ENCODE assay signal across 12 cellular contexts in the genomic region with DNA sequence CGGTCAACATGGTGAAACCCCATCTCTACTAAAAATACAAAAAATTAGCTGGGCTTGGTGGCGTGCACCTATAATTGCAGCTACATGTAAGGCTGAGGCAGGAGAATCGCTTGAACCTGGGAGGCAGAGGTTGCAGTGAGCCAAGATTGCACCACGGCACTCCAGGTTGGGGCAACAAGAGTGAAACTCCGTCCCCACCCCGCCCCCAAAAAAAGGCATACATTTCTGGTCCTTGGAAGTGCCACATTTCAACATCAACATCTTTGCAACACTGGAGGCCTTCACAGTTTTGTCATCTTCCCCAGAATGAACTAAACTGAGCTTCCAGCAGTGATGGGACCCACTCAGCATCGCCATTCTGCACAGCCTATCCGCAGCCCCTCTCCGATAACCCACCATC. TPM values are rescaled to one million over a fixed set of nuclear protein-coding genes. Genes with fewer than 3 reads are reported as not detected.
DNase-seq lines count a peak whose midpoint lies in the region; ATAC-seq and TF ChIP-seq lines count a peak whose summit lies in the region.
"Had no signal": no experiment of that assay in that cellular context is flagged by ENCODE, and none has a peak within 500 bp of the region (broad histone marks: within the 10 kb centered on the region; RNA-seq: fewer than 3 reads in every experiment).

No MANE protein-coding gene starts in this region.

- no peaks in the 10 kb centered on the region for H3K9me3 ChIP-seq in adrenal gland (replicated peaks in 1 of 3)
- no peaks in the 10 kb centered on the region for H3K9me3 ChIP-seq in naive thymus-derived CD4-positive, alpha-beta T cell (ENCODE audit: control insufficient read depth in 2 of 3, low read length in 3 of 3)
- H3K9me3 ChIP-seq in transverse colon, result no peaks in the 10 kb centered on the region

- intact Hi-C loops in adrenal gland (cut with DNase I) (no loop called here), transverse colon (cut with DNase I; ENCODE audit: low total_unique reads) (no loop called here)
- intact Hi-C loops in naive thymus-derived CD4-positive, alpha-beta T cell (cut with micrococcal nuclease), result no loop called here

- H3K4me1 ChIP-seq in adrenal gland (replicated peaks in 1 of 2), result peaks cover 81 to 88% of the 10 kb centered on the region in 2 donors
- peaks cover 71 to 82% of the 10 kb centered on the region in 2 donors for H3K4me1 ChIP-seq in naive thymus-derived CD4-positive, alpha-beta T cell (ENCODE audit: control insufficient read depth in 2 of 2, insufficient read depth in 2 of 2, low read length in 2 of 2)
- H3K4me1 ChIP-seq in transverse colon, result peaks cover 68 to 86% (median 73%) of the 10 kb centered on the region in 4 donors

- in situ Hi-C loops in transverse colon (cut with MboI; ENCODE audit: low pct_ligation_motif_present in 1 of 4, low pct_unique_long_range_greater_than_20kb in 1 of 4, low sequenced_read_pairs in 3 of 4), result no loop called here

- H3K4me1 Mint-ChIP-seq in activated T-cell treated with anti-CD3 and anti-CD28 coated beads, Interleukin-2, amount 50 U/mL, for 72 hours (ENCODE audit: low read depth), result peaks cover 86% of the 10 kb centered on the region
- peaks cover 91% of the 10 kb centered on the region for H3K4me1 Mint-ChIP-seq in activated T-cell treated with anti-CD3 and anti-CD28 coated beads, Interleukin-2, amount 50 U/mL, for 4 hours (ENCODE audit: low read depth)
- peaks cover 60 to 89% (median 82%) of the 10 kb centered on the region in 7 donors for H3K4me1 Mint-ChIP-seq in naive thymus-derived CD4-positive, alpha-beta T cell

- H3K27ac Mint-ChIP-seq in activated T-cell treated with anti-CD3 and anti-CD28 coated beads, Interleukin-2, amount 50 U/mL, for 72 hours, result peak overlapping the region; percentile 85
- peak overlapping the region in 8 of 9 donors; percentile 3 to 86 (median 53) for H3K27ac Mint-ChIP-seq in naive thymus-derived CD4-positive, alpha-beta T cell

- H3K36me3 Mint-ChIP-seq in activated T-cell treated with anti-CD3 and anti-CD28 coated beads, Interleukin-2, amount 50 U/mL, for 72 hours (ENCODE audit: insufficient read depth in 2 of 2), result peaks cover 3 to 16% of the 10 kb centered on the region in 2 donors
- peaks cover 5% of the 10 kb centered on the region for H3K36me3 Mint-ChIP-seq in activated T-cell treated with anti-CD3 and anti-CD28 coated beads, Interleukin-2, amount 50 U/mL, for 4 hours (ENCODE audit: insufficient read depth)
- peaks cover 0 to 21% (median 4%) of the 10 kb centered on the region in 5 donors for H3K36me3 Mint-ChIP-seq in naive thymus-derived CD4-positive, alpha-beta T cell

- TF ChIP-seq CTCF in adrenal gland (IDR thresholded peaks at IDR 0.05) (no peak), transverse colon (IDR thresholded peaks at IDR 0.05) (no peak)

- peak overlapping the region in 1 of 2 donors; percentile 1 for H3K4me3 Mint-ChIP-seq in activated T-cell treated with anti-CD3 and anti-CD28 coated beads, Interleukin-2, amount 50 U/mL, for 72 hours
- H3K4me3 Mint-ChIP-seq in activated T-cell treated with anti-CD3 and anti-CD28 coated beads, Interleukin-2, amount 50 U/mL, for 4 hours, result no peak overlapping the region
- peak overlapping the region in 2 of 10 donors; percentile 0 to 5 for H3K4me3 Mint-ChIP-seq in naive thymus-derived CD4-positive, alpha-beta T cell
- H3K4me3 Mint-ChIP-seq: neural progenitor cell had no signal

- H3K27me3 ChIP-seq in adrenal gland, result no peaks in the 10 kb centered on the region
- H3K27me3 ChIP-seq in naive thymus-derived CD4-positive, alpha-beta T cell (ENCODE audit: control insufficient read depth in 2 of 2, insufficient read depth in 2 of 2, low read length in 2 of 2), result no peaks in the 10 kb centered on the region
- no peaks in the 10 kb centered on the region for H3K27me3 ChIP-seq in transverse colon
- H3K27me3 ChIP-seq: neural progenitor cell had no signal

- ATAC-seq in activated T-cell treated with anti-CD3 and anti-CD28 coated beads, Interleukin-2, amount 50 U/mL, for 72 hours (replicated peaks in 1 of 2), result no peak
- ATAC-seq in activated T-cell treated with anti-CD3 and anti-CD28 coated beads, Interleukin-2, amount 50 U/mL, for 4 hours, result no peak
- no peak for ATAC-seq in naive thymus-derived CD4-positive, alpha-beta T cell
- no peak for ATAC-seq in GM21423 (IDR thresholded peaks at IDR 0.05; ENCODE audit: unreplicated experiment)

- POLR2A ChIA-PET in naive thymus-derived CD4-positive, alpha-beta T cell (lab: Charles Lee), result interaction anchor here (0.7 to 15.1 kb wide), 5 partner anchors 11 to 34 kb away, joined by 3 to 271 read pairs (median 3); no protein-coding TSS in a partner anchor

- CTCF ChIA-PET in naive thymus-derived CD4-positive, alpha-beta T cell (lab: Charles Lee), result interaction anchor here (0.6 to 2.3 kb wide), 4 partner anchors 11 to 52 kb away, joined by 3 to 8 read pairs (median 4); no protein-coding TSS in a partner anchor

- WGBS in adrenal gland, 4 donors, result 73 to 88% (median 79%) methylated on average over 9 of the region's 9 CpGs
- 87 to 90% methylated on average over 3 to 9 of the region's 9 CpGs for WGBS in transverse colon (ENCODE audit: low coverage in 1 of 2), 2 donors

- H3K36me3 ChIP-seq in adrenal gland (replicated peaks in 1 of 2), result peaks cover 0 to 15% of the 10 kb centered on the region in 2 donors
- peaks cover 0 to 16% (median 6%) of the 10 kb centered on the region in 3 experiments for H3K36me3 ChIP-seq in naive thymus-derived CD4-positive, alpha-beta T cell (ENCODE audit: control insufficient read depth in 2 of 3, insufficient read depth in 3 of 3, low read length in 3 of 3)
- no peaks in the 10 kb centered on the region for H3K36me3 ChIP-seq in transverse colon
- H3K36me3 ChIP-seq: neural progenitor cell had no signal

- H3K27me3 Mint-ChIP-seq in activated T-cell treated with anti-CD3 and anti-CD28 coated beads, Interleukin-2, amount 50 U/mL, for 72 hours (ENCODE audit: low read depth), result no peaks in the 10 kb centered on the region
- no peaks in the 10 kb centered on the region for H3K27me3 Mint-ChIP-seq in activated T-cell treated with anti-CD3 and anti-CD28 coated beads, Interleukin-2, amount 50 U/mL, for 4 hours (ENCODE audit: low read depth)
- H3K27me3 Mint-ChIP-seq in naive thymus-derived CD4-positive, alpha-beta T cell, result no peaks in the 10 kb centered on the region

- H3K9me3 Mint-ChIP-seq in activated T-cell treated with anti-CD3 and anti-CD28 coated beads, Interleukin-2, amount 50 U/mL, for 72 hours, result no peaks in the 10 kb centered on the region
- H3K9me3 Mint-ChIP-seq in activated T-cell treated with anti-CD3 and anti-CD28 coated beads, Interleukin-2, amount 50 U/mL, for 4 hours, result no peaks in the 10 kb centered on the region
- no peaks in the 10 kb centered on the region for H3K9me3 Mint-ChIP-seq in naive thymus-derived CD4-positive, alpha-beta T cell
- H3K9me3 Mint-ChIP-seq: neural progenitor cell had no signal

- TF ChIP-seq POLR2A in adrenal gland (IDR thresholded peaks at IDR 0.05), result no peak
- TF ChIP-seq POLR2A in transverse colon (IDR thresholded peaks at IDR 0.05), result no peak

- H3K4me3 ChIP-seq in adrenal gland (no peak overlapping the region), transverse colon (no peak overlapping the region)
- H3K4me3 ChIP-seq in naive thymus-derived CD4-positive, alpha-beta T cell (ENCODE audit: low read length), result no peak overlapping the region
- H3K4me3 ChIP-seq: neural progenitor cell had no signal

- no peak for DNase-seq in activated T-cell treated with anti-CD3 and anti-CD28 coated beads, Interleukin-2, amount 50 U/mL, for 72 hours
- no peak for DNase-seq in activated T-cell treated with anti-CD3 and anti-CD28 coated beads, Interleukin-2, amount 50 U/mL, for 4 hours
- DNase-seq in adrenal gland (no peak), transverse colon (no peak), NCI-H1048 (lab: John Stamatoyannopoulos, UW) (no peak), NCI-H1436 treated with DMSO at 0.1 percent for 48 hours (lab: John Stamatoyannopoulos, UW) (no peak)
- no peak for DNase-seq in naive thymus-derived CD4-positive, alpha-beta T cell
- DNase-seq: activated CD8-positive, alpha-beta memory T cell treated with anti-CD3 and anti-CD28 coated beads, Interleukin-2, amount 50 U/mL, for 4 hours; NCI-H774; stimulated activated naive CD4-positive, alpha-beta T cell had no signal

- no peak for TF ChIP-seq EP300 in transverse colon (IDR thresholded peaks at IDR 0.05; ENCODE audit: low read depth)

- peak overlapping the region in 3 of 5 donors; percentile 95 to 98 (median 98) for H3K27ac ChIP-seq in adrenal gland
- H3K27ac ChIP-seq in naive thymus-derived CD4-positive, alpha-beta T cell (ENCODE audit: low read depth, low read length), result no peak overlapping the region
- peak overlapping the region; percentile 76 to 81 (median 79) for H3K27ac ChIP-seq in transverse colon
- H3K27ac ChIP-seq: neural progenitor cell had no signal

RNA-seq across cellular contexts. Expression of a gene that starts 36.6 kb away (rescaled TPM):
- total RNA-seq in activated T-cell treated with anti-CD3 and anti-CD28 coated beads, Interleukin-2, amount 50 U/mL, for 72 hours, result 10 to 100 TPM; 30.0 to 37.7 TPM
- total RNA-seq in activated T-cell treated with anti-CD3 and anti-CD28 coated beads, Interleukin-2, amount 50 U/mL, for 4 hours, result 10 to 100 TPM; 12.9 to 19.2 (median 18.2) TPM
- total RNA-seq in adrenal gland (10 to 100 TPM; 37.7 to 90.9 (median 82.3) TPM), transverse colon (100 to 1,000 TPM in 1 of 4 donors, 10 to 100 TPM in 3; 41.0 to 110 (median 50.0) TPM)
- polyA plus RNA-seq in adrenal gland, result 10 to 100 TPM; 15.1 to 56.7 (median 17.8) TPM
- total RNA-seq in naive thymus-derived CD4-positive, alpha-beta T cell, result 10 to 100 TPM; 25.5 to 51.5 (median 28.6) TPM
- polyA plus RNA-seq in naive thymus-derived CD4-positive, alpha-beta T cell, result 10 to 100 TPM in 1 of 2 donors, 1 to 10 TPM in 1; 3.9 to 18.8 TPM
